Comparison of ENCODE assay signal across 16 cellular contexts in the genomic region with DNA sequence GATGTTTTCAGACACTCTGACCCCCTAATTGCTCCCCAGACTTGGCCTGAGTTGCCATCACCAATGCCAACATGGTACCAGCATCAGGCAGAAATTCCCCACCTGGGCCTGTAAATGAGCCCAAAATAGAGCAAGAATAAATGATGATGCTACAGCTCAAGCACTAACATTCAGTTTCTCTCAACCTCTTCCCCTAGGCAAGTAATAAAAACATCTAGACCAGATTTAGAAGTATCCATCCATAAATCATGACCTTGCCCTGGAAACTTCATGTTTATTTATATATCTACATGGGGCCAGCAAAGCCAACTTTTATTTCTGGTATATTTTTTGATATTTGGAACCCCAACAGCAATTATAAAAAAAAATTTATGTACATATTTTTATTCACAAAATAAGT.
DNase-seq lines count a peak whose midpoint lies in the region; ATAC-seq, FAIRE-seq and TF ChIP-seq lines count a peak whose summit lies in the region.
"Had no signal": no experiment of that assay in that cellular context is flagged by ENCODE, and none has a peak within 500 bp of the region (broad histone marks: within the 10 kb centered on the region; RNA-seq: fewer than 3 reads in every experiment).

No MANE protein-coding gene starts in this region.

- H3K36me3 ChIP-seq in ascending aorta (no peaks in the 10 kb centered on the region), psoas muscle (ENCODE audit: insufficient read depth in 1 of 2, low read depth in 1 of 2) (no peaks in the 10 kb centered on the region), thoracic aorta (no peaks in the 10 kb centered on the region), aorta (ENCODE audit: control insufficient read depth in 1 of 2, insufficient read depth in 2 of 2, low read length in 1 of 2) (no peaks in the 10 kb centered on the region), small intestine (ENCODE audit: control insufficient read depth in 2 of 2, insufficient read depth in 2 of 2, low read length in 2 of 2) (no peaks in the 10 kb centered on the region)
- H3K36me3 ChIP-seq: BLaER1 had no signal

- ATAC-seq in psoas muscle (peak in 3 of 4 donors; percentile 27 to 57 (median 49)), thoracic aorta (ENCODE audit: insufficient number of reproducible peaks, low FRiP score, low read depth) (no peak), aorta (ENCODE audit: low FRiP score) (peak; percentile 72), GM21786 (IDR thresholded peaks at IDR 0.05; ENCODE audit: unreplicated experiment) (no peak), GM18867 (IDR thresholded peaks at IDR 0.05; ENCODE audit: unreplicated experiment) (no peak)
- ATAC-seq: HCT116, HepG2 had no signal

- DNase-seq in ascending aorta (ENCODE audit: low spot score in 2 of 2) (no peak), psoas muscle (no peak), thoracic aorta (ENCODE audit: low spot score) (no peak), aorta (no peak), small intestine (no peak)
- DNase-seq: 8988T; AML-193; CD8-positive, alpha-beta memory T cell; GM23248 had no signal

- FAIRE-seq in small intestine (lab: Jason Lieb, UNC) = no peak
- FAIRE-seq: H54, HepG2, HTR-8/SVneo had no signal

- H3K9me3 ChIP-seq in ascending aorta = no peaks in the 10 kb centered on the region
- no peaks in the 10 kb centered on the region for H3K9me3 ChIP-seq in psoas muscle
- no peaks in the 10 kb centered on the region for H3K9me3 ChIP-seq in thoracic aorta
- H3K9me3 ChIP-seq in aorta (ENCODE audit: control insufficient read depth, low read length) = no peaks in the 10 kb centered on the region
- H3K9me3 ChIP-seq in small intestine (ENCODE audit: control insufficient read depth, low read depth) = no peaks in the 10 kb centered on the region
- H3K9me3 ChIP-seq: BLaER1 had no signal

- intact Hi-C loops in ascending aorta (cut with DNase I) = loop anchor here (5.0 kb wide), 3 partner anchors 34 to 61 kb away; no protein-coding TSS in a partner anchor
- intact Hi-C loops in psoas muscle (cut with DNase I) = no loop called here
- intact Hi-C loops in aorta (cut with DNase I) = loop anchor here (5.0 kb wide), 2 partner anchors 39 to 61 kb away; no protein-coding TSS in a partner anchor

- H3K4me1 ChIP-seq in ascending aorta (peaks cover 7 to 17% of the 10 kb centered on the region in 2 donors), psoas muscle (peaks cover 10% of the 10 kb centered on the region), thoracic aorta (ENCODE audit: control insufficient read depth in 1 of 2, low read depth in 2 of 2) (peaks cover 17 to 47% of the 10 kb centered on the region in 2 donors), aorta (ENCODE audit: control insufficient read depth in 1 of 2, insufficient read depth in 2 of 2, low read length in 2 of 2) (peaks cover 2 to 16% of the 10 kb centered on the region in 2 donors), small intestine (ENCODE audit: control insufficient read depth in 2 of 2, insufficient read depth in 1 of 2, low read depth in 1 of 2, low read length in 1 of 2) (no peaks in the 10 kb centered on the region)

- no peak overlapping the region for H3K4me3 ChIP-seq in ascending aorta
- H3K4me3 ChIP-seq in psoas muscle = no peak overlapping the region
- no peak overlapping the region for H3K4me3 ChIP-seq in thoracic aorta
- no peak overlapping the region for H3K4me3 ChIP-seq in aorta (ENCODE audit: low read length in 2 of 2)
- H3K4me3 ChIP-seq in small intestine (ENCODE audit: low read depth in 1 of 2, low read length in 2 of 2) = no peak overlapping the region
- H3K4me3 ChIP-seq: BLaER1, GM23248 had no signal

- TF ChIP-seq CTCF in ascending aorta (IDR thresholded peaks at IDR 0.05) = no peak
- TF ChIP-seq CTCF in psoas muscle (IDR thresholded peaks at IDR 0.05) = no peak
- TF ChIP-seq CTCF in thoracic aorta (IDR thresholded peaks at IDR 0.05) = no peak

- H3K27me3 ChIP-seq in ascending aorta = no peaks in the 10 kb centered on the region
- H3K27me3 ChIP-seq in psoas muscle (ENCODE audit: insufficient read depth in 3 of 3, low read length in 2 of 3) = no peaks in the 10 kb centered on the region
- H3K27me3 ChIP-seq in thoracic aorta (replicated peaks; ENCODE audit: insufficient read depth) = no peaks in the 10 kb centered on the region
- H3K27me3 ChIP-seq in aorta (ENCODE audit: control insufficient read depth in 1 of 2, insufficient read depth in 2 of 2, low read length in 1 of 2) = no peaks in the 10 kb centered on the region
- H3K27me3 ChIP-seq in small intestine (ENCODE audit: control insufficient read depth in 2 of 2, insufficient read depth in 2 of 2, low read length in 2 of 2) = no peaks in the 10 kb centered on the region
- H3K27me3 ChIP-seq: BLaER1 had no signal

- H3K27ac ChIP-seq in ascending aorta = peak overlapping the region; percentile 74 to 79
- H3K27ac ChIP-seq in psoas muscle = peak overlapping the region; percentile 19
- H3K27ac ChIP-seq in thoracic aorta = peak overlapping the region; percentile 66 to 70
- peak overlapping the region; percentile 36 to 83 for H3K27ac ChIP-seq in aorta (ENCODE audit: low read depth in 1 of 2, low read length in 2 of 2)
- H3K27ac ChIP-seq in small intestine (ENCODE audit: low read depth in 1 of 2, low read length in 1 of 2) = no peak overlapping the region
- H3K27ac ChIP-seq: BLaER1, GM23248 had no signal

Comparison
In these comparisons a context has a peak if more than half of its experiments do, and no peak if none do; other contexts are left out.
1. H3K27ac ChIP-seq: peak in ascending aorta (2 of 2), psoas muscle (single experiment), thoracic aorta (2 of 2) and aorta (2 of 2); none in small intestine (0 of 2).
2. ATAC-seq: peak in psoas muscle (3 of 4) and aorta (single experiment); none in thoracic aorta (single experiment), GM21786 (single experiment) and GM18867 (single experiment).
3. intact Hi-C loops: an anchor here in ascending aorta (5.0 kb wide) and aorta (5.0 kb wide); none called in psoas muscle.